In the genomic region with DNA sequence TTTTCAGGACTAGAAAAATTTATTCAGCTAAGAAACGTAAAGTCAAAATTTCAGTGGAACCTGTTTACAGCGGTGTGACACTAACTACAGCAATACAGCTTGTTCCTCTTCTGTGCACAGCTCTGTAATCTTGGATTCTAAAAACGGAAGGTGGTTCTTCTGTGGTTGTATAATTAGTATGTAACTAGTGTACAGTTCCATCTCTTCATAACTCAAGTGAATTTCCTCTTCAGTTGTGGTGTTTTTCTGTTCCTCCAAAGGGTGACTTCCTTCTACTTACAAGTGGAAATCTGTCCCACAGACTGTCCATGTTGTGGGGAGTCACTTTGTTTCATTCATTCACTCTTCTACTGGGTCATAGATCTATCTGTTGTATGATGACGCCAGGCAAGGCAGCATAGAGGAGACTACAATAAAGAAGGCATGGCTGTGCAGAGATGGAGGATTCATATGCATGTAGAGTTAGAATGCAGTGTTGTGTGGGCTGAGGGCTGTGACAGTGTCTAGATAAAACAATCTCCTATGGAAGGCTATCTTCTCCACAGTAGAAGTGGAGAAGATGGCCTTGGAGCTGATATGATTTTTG, we compare ENCODE assay signal across 9 cellular contexts. TPM values are rescaled to one million over a fixed set of nuclear protein-coding genes. Genes with fewer than 3 reads are reported as not detected.
DNase-seq lines count a peak whose midpoint lies in the region; ATAC-seq and TF ChIP-seq lines count a peak whose summit lies in the region.
"Had no signal": no experiment of that assay in that cellular context is flagged by ENCODE, and none has a peak within 500 bp of the region (broad histone marks: within the 10 kb centered on the region; RNA-seq: fewer than 3 reads in every experiment).

No MANE protein-coding gene starts in this region.

- peaks cover 26% of the 10 kb centered on the region for H3K36me3 Mint-ChIP-seq in memory B cell

- H3K27me3 Mint-ChIP-seq in memory B cell, result no peaks in the 10 kb centered on the region

- DNase-seq in MV-4-11 (lab: John Stamatoyannopoulos, UW) (peak; percentile 96), memory B cell (ENCODE audit: low spot score in 2 of 2) (peak in 1 of 2 donors; percentile 36), NCI-H524 (lab: John Stamatoyannopoulos, UW) (no peak), gastrocnemius medialis (no peak), RKO (ENCODE audit: low spot score) (no peak)
- DNase-seq in stimulated activated naive CD4-positive, alpha-beta T cell treated with Interleukin-2 at 50 U/mL for 16 hours (lab: John Stamatoyannopoulos, UW), result no peak

- no peaks in the 10 kb centered on the region for H3K27me3 ChIP-seq in gastrocnemius medialis

- H3K4me1 Mint-ChIP-seq in memory B cell, result peaks cover 64% of the 10 kb centered on the region

- TF ChIP-seq CTCF in gastrocnemius medialis (IDR thresholded peaks at IDR 0.05 in 4 of 5, conservative IDR thresholded peaks at IDR 0.05 in 1 of 5), result no peak

- TF ChIP-seq POLR2A in gastrocnemius medialis (IDR thresholded peaks at IDR 0.05), result no peak

- peak overlapping the region; percentile 84 for H3K4me3 Mint-ChIP-seq in memory B cell

- H3K9me3 Mint-ChIP-seq in memory B cell, result no peaks in the 10 kb centered on the region

- H3K4me1 ChIP-seq in gastrocnemius medialis, result no peaks in the 10 kb centered on the region

- H3K36me3 ChIP-seq in gastrocnemius medialis, result no peaks in the 10 kb centered on the region

- no peaks in the 10 kb centered on the region for H3K9me3 ChIP-seq in gastrocnemius medialis

- H3K27ac Mint-ChIP-seq in memory B cell, result peak overlapping the region; percentile 83

- no peak overlapping the region for H3K27ac ChIP-seq in gastrocnemius medialis

- no peak overlapping the region for H3K4me3 ChIP-seq in gastrocnemius medialis

- ATAC-seq in GM19025 (IDR thresholded peaks at IDR 0.05; ENCODE audit: low read depth, unreplicated experiment) (peak; percentile 83), HG02763 (IDR thresholded peaks at IDR 0.05; ENCODE audit: unreplicated experiment) (peak; percentile 85), memory B cell (ENCODE audit: low read depth) (peak; percentile 79), gastrocnemius medialis (no peak)

- intact Hi-C loops in gastrocnemius medialis (cut with DNase I; ENCODE audit: low total_unique reads), result no loop called here

- in situ Hi-C loops in gastrocnemius medialis (cut with MboI; ENCODE audit: low sequenced_read_pairs in 4 of 4), result no loop called here

RNA-seq across cellular contexts. Expression of a gene that starts 5.4 kb away (rescaled TPM):
- 1 to 10 TPM in 1 of 4 donors, under 1 TPM in 3; 0.15 to 1.3 (median 0.72) TPM for total RNA-seq in gastrocnemius medialis
- total RNA-seq: dermis microvascular lymphatic vessel endothelial cell had no signal

Comparison
In these comparisons a context has a peak if more than half of its experiments do, and no peak if none do; other contexts are left out.
1. ATAC-seq: peak in GM19025 (single experiment), HG02763 (single experiment) and memory B cell (single experiment); none in gastrocnemius medialis (0 of 2).